Comparison of ENCODE assay signal across 23 cellular contexts in genomic region chr1:248849152-248849551, GRCh38. TPM values are rescaled to one million over a fixed set of nuclear protein-coding genes. Genes with fewer than 3 reads are reported as not detected.
DNase-seq lines count a peak whose midpoint lies in the region; ATAC-seq and TF ChIP-seq lines count a peak whose summit lies in the region.
"Had no signal": no experiment of that assay in that cellular context is flagged by ENCODE, and none has a peak within 500 bp of the region (broad histone marks: within the 10 kb centered on the region; RNA-seq: fewer than 3 reads in every experiment).

No MANE protein-coding gene starts in this region.

- H3K27me3 Mint-ChIP-seq in GM23338 (ENCODE audit: insufficient read depth, low read depth, poor library complexity) (peaks cover 20% of the 10 kb centered on the region), neural progenitor cell (ENCODE audit: insufficient read depth, low read depth) (no peaks in the 10 kb centered on the region)
- H3K27me3 Mint-ChIP-seq: activated CD4-positive, alpha-beta memory T cell treated with anti-CD3 and anti-CD28 coated beads, Interleukin-2, amount 10 ng/mL, durations not matched to agents 7 days and 5 days; CD4-positive, alpha-beta memory T cell had no signal

- H3F3A ChIP-seq in GM23338 (replicated peaks; ENCODE audit: low read depth), result peaks cover 13% of the 10 kb centered on the region
- H3F3A ChIP-seq in neural progenitor cell (ENCODE audit: low read depth), result no peaks in the 10 kb centered on the region
- H3F3A ChIP-seq in SK-N-SH (replicated peaks; ENCODE audit: insufficient read depth), result no peaks in the 10 kb centered on the region

- no peak for ATAC-seq in GM23338
- ATAC-seq: activated naive CD4-positive, alpha-beta T cell treated with anti-CD3 and anti-CD28 coated beads, Interleukin-2, amount 50 U/mL, for 72 hours; foreskin keratinocyte had no signal

- TF ChIP-seq EP300 in SK-N-SH (IDR thresholded peaks at IDR 0.05; ENCODE audit: borderline replicate concordance in 1 of 2, low read depth in 1 of 2, low read length in 1 of 2), result no peak

- no peak for TF ChIP-seq CTCF in 22Rv1 (IDR thresholded peaks at IDR 0.05)
- TF ChIP-seq CTCF in GM23338 (conservative IDR thresholded peaks at IDR 0.05; ENCODE audit: low read depth in 2 of 2), result no peak
- no peak for TF ChIP-seq CTCF in neural progenitor cell (IDR thresholded peaks at IDR 0.05)
- TF ChIP-seq CTCF in SK-N-SH (IDR thresholded peaks at IDR 0.05), result no peak

- H3K9ac ChIP-seq in neural progenitor cell, result no peak overlapping the region
- H3K9ac ChIP-seq in SK-N-SH, result no peak overlapping the region

- H3K9me2 ChIP-seq in GM23338 (ENCODE audit: insufficient read depth) (no peaks in the 10 kb centered on the region), SK-N-SH (no peaks in the 10 kb centered on the region)

- peak overlapping the region; percentile 38 for H3K27ac ChIP-seq in 22Rv1
- H3K27ac ChIP-seq in GM23338 (ENCODE audit: low read depth), result no peak overlapping the region
- H3K27ac ChIP-seq in neural progenitor cell, result no peak overlapping the region
- H3K27ac ChIP-seq in SK-N-SH (ENCODE audit: low read depth in 2 of 2, low read length in 1 of 2), result no peak overlapping the region
- H3K27ac ChIP-seq: foreskin keratinocyte, SJSA1, uterus, VCaP had no signal

- H3K27me3 ChIP-seq in GM23338 (ENCODE audit: insufficient read depth), result peaks cover 47% of the 10 kb centered on the region
- H3K27me3 ChIP-seq in neural progenitor cell, result no peaks in the 10 kb centered on the region
- H3K27me3 ChIP-seq in SK-N-SH (ENCODE audit: insufficient read depth), result no peaks in the 10 kb centered on the region
- H3K27me3 ChIP-seq: foreskin keratinocyte, SJSA1, uterus had no signal

- intact Hi-C loops in posterior vena cava (cut with DNase I), result no loop called here

- peaks cover 43% of the 10 kb centered on the region for H3K36me3 Mint-ChIP-seq in GM23338 (ENCODE audit: low read depth)
- H3K36me3 Mint-ChIP-seq in neural progenitor cell, result peaks cover 14% of the 10 kb centered on the region

- H2AFZ ChIP-seq in GM23338 (no peak overlapping the region), neural progenitor cell (replicated peaks) (no peak overlapping the region), SK-N-SH (ENCODE audit: low read depth) (no peak overlapping the region)

- H4K20me1 ChIP-seq in GM23338 (replicated peaks; ENCODE audit: insufficient read depth) (peaks cover 13% of the 10 kb centered on the region), neural progenitor cell (ENCODE audit: low read depth) (peaks cover 2% of the 10 kb centered on the region), SK-N-SH (ENCODE audit: insufficient read depth) (no peaks in the 10 kb centered on the region)

- TF ChIP-seq RAD21 in SK-N-SH (IDR thresholded peaks at IDR 0.05; ENCODE audit: low read length), result no peak

- POLR2A ChIA-PET in SK-N-SH (lab: Yijun Ruan, JAX), result interaction anchor here (1.6 kb wide), 1 partner anchor 9 kb away, joined by 5 read pairs; the partner anchor contains the start of gene ZNF692

- WGBS in SK-N-SH (ENCODE audit: low lambda C conversion rate), result 100% methylated on average over 2 of the region's 3 CpGs

- no peak overlapping the region for H3K4me3 Mint-ChIP-seq in GM23338
- H3K4me3 Mint-ChIP-seq in neural progenitor cell, result peak overlapping the region; percentile 7
- H3K4me3 Mint-ChIP-seq: activated CD4-positive, alpha-beta memory T cell treated with anti-CD3 and anti-CD28 coated beads, Interleukin-2, amount 10 ng/mL, durations not matched to agents 7 days and 5 days; HFFc6; T-helper 1 cell treated with Interleukin-12 subunit alpha and Interleukin-12 subunit beta and Interleukin-4 antibody, amounts not matched to agents 30 μg/mL and 1 μg/mL, for 36 hours had no signal

- 0 out of 2 replicates have a peak overlapping the region, but pooled peaks have one; percentile 89 for H3K4me2 ChIP-seq in GM23338
- no peak overlapping the region for H3K4me2 ChIP-seq in neural progenitor cell
- no peak overlapping the region for H3K4me2 ChIP-seq in SK-N-SH

- H3K79me2 ChIP-seq in GM23338 (replicated peaks; ENCODE audit: insufficient read depth) (no peaks in the 10 kb centered on the region), neural progenitor cell (ENCODE audit: low read depth) (peaks cover 2% of the 10 kb centered on the region), SK-N-SH (ENCODE audit: insufficient read depth) (peaks cover 7% of the 10 kb centered on the region; the same call in 1 of the 2 replicates)

- H3K4me3 ChIP-seq in GM23338 (no peak overlapping the region), neural progenitor cell (no peak overlapping the region), SK-N-SH (ENCODE audit: low read depth in 2 of 2, low read length in 1 of 2) (no peak overlapping the region)
- H3K4me3 ChIP-seq: lung, SJSA1, uterus had no signal

- H3K4me1 ChIP-seq in GM23338 (ENCODE audit: insufficient read depth) (peaks cover 6% of the 10 kb centered on the region; the same call in 1 of the 2 replicates), neural progenitor cell (no peaks in the 10 kb centered on the region), SK-N-SH (ENCODE audit: control insufficient read depth in 1 of 2, insufficient read depth in 2 of 2, low read depth in 1 of 2, low read length in 1 of 2) (no peaks in the 10 kb centered on the region; a peak in 1 of 4 replicates)
- H3K4me1 ChIP-seq: SJSA1, uterus had no signal

- H3K9me3 Mint-ChIP-seq in GM23338, result no peaks in the 10 kb centered on the region; the same call in 2 of the 3 replicates
- no peaks in the 10 kb centered on the region for H3K9me3 Mint-ChIP-seq in neural progenitor cell
- H3K9me3 Mint-ChIP-seq: activated CD4-positive, alpha-beta memory T cell treated with anti-CD3 and anti-CD28 coated beads, Interleukin-2, amount 10 ng/mL, durations not matched to agents 7 days and 5 days; activated naive CD4-positive, alpha-beta T cell treated with anti-CD3 and anti-CD28 coated beads, Interleukin-2, amount 50 U/mL, for 72 hours; CD4-positive, alpha-beta memory T cell; HFFc6; T-helper 1 cell treated with Interleukin-12 subunit alpha and Interleukin-12 subunit beta and Interleukin-4 antibody, amounts not matched to agents 30 μg/mL and 1 μg/mL, for 36 hours had no signal

- H3K36me3 ChIP-seq in GM23338 (ENCODE audit: insufficient read depth) (peaks cover 1% of the 10 kb centered on the region; the same call in 1 of the 2 replicates), neural progenitor cell (no peaks in the 10 kb centered on the region), SK-N-SH (replicated peaks in 1 of 2; ENCODE audit: control insufficient read depth in 1 of 2, insufficient read depth in 2 of 2, low read length in 1 of 2) (peaks cover 13 to 67% of the 10 kb centered on the region in 2 experiments)
- H3K36me3 ChIP-seq: uterus had no signal

- H3K27ac Mint-ChIP-seq in GM23338, result no peak overlapping the region
- no peak overlapping the region for H3K27ac Mint-ChIP-seq in neural progenitor cell
- H3K27ac Mint-ChIP-seq: activated CD4-positive, alpha-beta memory T cell treated with anti-CD3 and anti-CD28 coated beads, Interleukin-2, amount 10 ng/mL, durations not matched to agents 7 days and 5 days; HFFc6; T-helper 1 cell treated with Interleukin-12 subunit alpha and Interleukin-12 subunit beta and Interleukin-4 antibody, amounts not matched to agents 30 μg/mL and 1 μg/mL, for 36 hours had no signal

- H3K4me1 Mint-ChIP-seq in GM23338 (peaks cover 8% of the 10 kb centered on the region), neural progenitor cell (no peaks in the 10 kb centered on the region)
- H3K4me1 Mint-ChIP-seq: activated CD4-positive, alpha-beta memory T cell treated with anti-CD3 and anti-CD28 coated beads, Interleukin-2, amount 10 ng/mL, durations not matched to agents 7 days and 5 days had no signal

- DNase-seq in GM23338 (ENCODE audit: low spot score), result no peak
- DNase-seq in ecto neural progenitor cell (ENCODE audit: low spot score), result peak; percentile 15
- DNase-seq in neural progenitor cell (ENCODE audit: low spot score), result no peak
- no peak for DNase-seq in SK-N-SH
- no peak for DNase-seq in posterior vena cava (ENCODE audit: low spot score)
- no peak for DNase-seq in effector CD8-positive, alpha-beta T cell (lab: John Stamatoyannopoulos, UW)
- DNase-seq: activated CD4-positive, alpha-beta memory T cell treated with anti-CD3 and anti-CD28 coated beads, Interleukin-2, amount 10 ng/mL, durations not matched to agents 7 days and 5 days; CD4-positive, alpha-beta memory T cell; cerebellar nuclear complex; foreskin keratinocyte; HFFc6; hippocampal formation; Karpas-422; NCI-H187 treated with DMSO at 0.1 percent for 48 hours; nucleus accumbens; OCI-M1; uterus had no signal

- CTCF ChIA-PET in SK-N-SH (lab: Yijun Ruan, JAX), result interaction anchor here (1.6 to 2.5 kb wide), 2 partner anchors 8 to 9 kb away, joined by 5 to 9 read pairs; no protein-coding TSS in a partner anchor

- H3K9me3 ChIP-seq in neural progenitor cell (ENCODE audit: low read depth) (no peaks in the 10 kb centered on the region), SK-N-SH (no peaks in the 10 kb centered on the region)
- H3K9me3 ChIP-seq: SJSA1, uterus had no signal

RNA-seq across cellular contexts. Expression of gene ZNF692, which starts 9.7 kb away (rescaled TPM):
- 34.4 and 57.1 TPM in 2 replicates for total RNA-seq in GM23338 (2014; rRNA removed; shearing (Covaris generic))
- 38.3 and 41.2 TPM in 2 replicates for polyA plus RNA-seq in GM23338 (2016; fragmentation: Nextera tagmentation; extraction: Ambion mirVana)
- total RNA-seq in neural progenitor cell (ENCODE audit: low replicate concordance), result 37.8 and 84.9 TPM in 2 replicates
- 47.0 and 62.9 TPM in 2 replicates for polyA plus RNA-seq in SK-N-SH (2012; rRNA removed)
- 8.9 and 14.8 TPM in 2 replicates for polyA plus RNA-seq in SK-N-SH (2012; cell fraction: cytosol; rRNA removed)
- 466 and 588 TPM in 2 replicates for polyA plus RNA-seq in SK-N-SH (2012; cell fraction: nucleus; rRNA removed)
- total RNA-seq in posterior vena cava, result 10 to 100 TPM; 14.7 to 17.6 TPM

RNA-seq across cellular contexts. Expression of gene ZNF672, which starts 11.1 kb away (rescaled TPM):
- 26.3 and 39.7 TPM in 2 replicates for total RNA-seq in GM23338 (2014; rRNA removed; shearing (Covaris generic))
- polyA plus RNA-seq in GM23338 (2016; fragmentation: Nextera tagmentation; extraction: Ambion mirVana) (9.0 and 10.3 TPM in 2 replicates), SK-N-SH (2012; rRNA removed) (14.2 and 16.0 TPM in 2 replicates)
- total RNA-seq in neural progenitor cell (ENCODE audit: low replicate concordance) (16.9 and 35.5 TPM in 2 replicates), posterior vena cava (10 to 100 TPM; 17.6 to 23.4 TPM)
- polyA plus RNA-seq in SK-N-SH (2012; cell fraction: cytosol; rRNA removed), result 9.0 and 12.7 TPM in 2 replicates
- polyA plus RNA-seq in SK-N-SH (2012; cell fraction: nucleus; rRNA removed), result 24.5 and 34.1 TPM in 2 replicates

RNA-seq across cellular contexts. Expression of gene SH3BP5L, which starts 23.4 kb away (rescaled TPM):
- 16.8 and 26.1 TPM in 2 replicates for total RNA-seq in GM23338 (2014; rRNA removed; shearing (Covaris generic))
- polyA plus RNA-seq in GM23338 (2016; fragmentation: Nextera tagmentation; extraction: Ambion mirVana) (2.8 and 3.9 TPM in 2 replicates), SK-N-SH (2012; rRNA removed) (32.1 and 37.3 TPM in 2 replicates)
- total RNA-seq in neural progenitor cell (ENCODE audit: low replicate concordance) (9.6 and 30.8 TPM in 2 replicates), posterior vena cava (10 to 100 TPM; 17.5 to 18.4 TPM)
- 16.7 and 25.0 TPM in 2 replicates for polyA plus RNA-seq in SK-N-SH (2012; cell fraction: cytosol; rRNA removed)
- 57.5 and 58.1 TPM in 2 replicates for polyA plus RNA-seq in SK-N-SH (2012; cell fraction: nucleus; rRNA removed)

RNA-seq across cellular contexts. Expression of gene PGBD2, which starts 56.9 kb away (rescaled TPM):
- total RNA-seq in GM23338 (2014; rRNA removed; shearing (Covaris generic)), result 6.6 and 10.2 TPM in 2 replicates
- polyA plus RNA-seq in GM23338 (2016; fragmentation: Nextera tagmentation; extraction: Ambion mirVana) (4.8 and 5.7 TPM in 2 replicates), SK-N-SH (2012; rRNA removed) (6.4 and 9.9 TPM in 2 replicates)
- total RNA-seq in neural progenitor cell (ENCODE audit: low replicate concordance) (7.9 and 11.2 TPM in 2 replicates), posterior vena cava (1 to 10 TPM; 2.7 to 3.7 TPM)
- 6.4 and 7.2 TPM in 2 replicates for polyA plus RNA-seq in SK-N-SH (2012; cell fraction: cytosol; rRNA removed)
- 18.4 and 20.4 TPM in 2 replicates for polyA plus RNA-seq in SK-N-SH (2012; cell fraction: nucleus; rRNA removed)
